8 cellular contexts compared by ENCODE assay signal in the genomic region with DNA sequence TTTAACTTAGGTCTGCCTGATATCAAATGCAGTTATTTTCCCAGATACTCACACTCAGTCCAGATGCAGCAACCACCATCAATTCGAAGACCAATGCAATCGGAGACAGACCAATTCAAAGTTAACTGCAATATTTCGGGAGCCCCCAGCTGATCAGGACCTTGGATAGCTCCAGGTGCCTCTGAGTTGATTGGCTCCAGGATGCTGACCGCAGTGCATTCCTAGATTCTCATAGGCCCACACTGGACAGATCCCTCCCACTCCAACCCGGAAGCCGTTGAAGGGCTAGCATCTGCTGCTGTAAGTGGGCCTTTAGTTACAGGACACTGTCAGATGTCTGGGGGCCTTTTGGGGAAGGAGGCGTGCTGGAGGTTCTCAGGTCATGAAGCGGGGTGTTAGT.
DNase-seq lines count a peak whose midpoint lies in the region; ATAC-seq lines count a peak whose summit lies in the region.

No MANE protein-coding gene starts in this region.

- intact Hi-C loops in left ventricle myocardium superior (cut with micrococcal nuclease) = no loop called here

- ATAC-seq in left ventricle myocardium superior = peak; percentile 81
- ATAC-seq in GM21737 (IDR thresholded peaks at IDR 0.05; ENCODE audit: unreplicated experiment) = no peak
- no peak for ATAC-seq in HG03039 (IDR thresholded peaks at IDR 0.05; ENCODE audit: unreplicated experiment)

- DNase-seq in ELR (ENCODE audit: low read depth) (peak; percentile 70), LoVo (ENCODE audit: low spot score) (peak; percentile 25), left ventricle myocardium superior (peak; percentile 41), NCI-H146 (lab: John Stamatoyannopoulos, UW) (no peak)
- DNase-seq in activated CD8-positive, alpha-beta memory T cell treated with anti-CD3 and anti-CD28 coated beads, Interleukin-2, amount 50 U/mL, for 24 hours (ENCODE audit: extremely low read depth) = peak; percentile 2
- peak; percentile 34 to 45 for DNase-seq in stimulated activated CD4-positive, alpha-beta T cell treated with anti-CD3 and anti-CD28 coated beads, Interleukin-2, amount 100 ng/mL, for 48 hours
